21 cellular contexts compared by ENCODE assay signal in genomic region chr21:20661745-20662470, GRCh38.
DNase-seq lines count a peak whose midpoint lies in the region; TF ChIP-seq lines count a peak whose summit lies in the region.
"Had no signal": no experiment of that assay in that cellular context is flagged by ENCODE, and none has a peak within 500 bp of the region (broad histone marks: within the 10 kb centered on the region; RNA-seq: fewer than 3 reads in every experiment).

No MANE protein-coding gene starts in this region.

- H3K27me3 ChIP-seq in esophagus squamous epithelium = no peaks in the 10 kb centered on the region
- H3K27me3 ChIP-seq: left lung had no signal

- DNase-seq in ELF-1 (ENCODE audit: low read depth, low spot score) = peak; percentile 11
- DNase-seq in NCI-H187 treated with DMSO at 0.1 percent for 48 hours (lab: John Stamatoyannopoulos, UW) = peak; percentile 67
- DNase-seq in SK-N-MC (ENCODE audit: low read depth, low spot score) = peak; percentile 5
- peak; percentile 21 for DNase-seq in iPS-NIHi7 (ENCODE audit: extremely low spot score)
- DNase-seq in activated CD4-positive, CD25-positive, alpha-beta regulatory T cell (lab: John Stamatoyannopoulos, UW) = no peak
- DNase-seq in esophagus squamous epithelium (lab: John Stamatoyannopoulos, UW) = no peak
- DNase-seq in T-helper 1 cell = no peak
- no peak for DNase-seq in NCI-H226
- DNase-seq: ACHN; activated CD4-positive, alpha-beta T cell treated with anti-CD3 and anti-CD28 coated beads for 48 hours; activated CD8-positive, alpha-beta memory T cell treated with anti-CD3 and anti-CD28 coated beads, Interleukin-2, amount 50 U/mL, for 4 hours; activated effector memory CD4-positive, alpha-beta T cell treated with anti-CD3 and anti-CD28 coated beads, Interleukin-2, amount 50 U/mL, for 16 hours; dermis blood vessel endothelial cell; DMS53; foreskin melanocyte; left lung; NCI-H2227 treated with DMSO at 0.1 percent for 48 hours; occipital lobe; stimulated activated CD8-positive, alpha-beta memory T cell treated with anti-CD3 and anti-CD28 coated beads, Interleukin-4, amount 100 ng/mL, for 48 hours had no signal

- H3K27ac ChIP-seq in SK-N-MC (no peak overlapping the region), esophagus squamous epithelium (no peak overlapping the region)
- H3K27ac ChIP-seq: left lung, RWPE1 had no signal

- no peak overlapping the region for H3K9ac ChIP-seq in SK-N-MC (ENCODE audit: insufficient read length)

- no peak overlapping the region for H3K4me3 ChIP-seq in SK-N-MC
- no peak overlapping the region for H3K4me3 ChIP-seq in esophagus squamous epithelium
- H3K4me3 ChIP-seq: K562, left lung had no signal

- intact Hi-C loops in esophagus squamous epithelium (cut with DNase I) = no loop called here

- H3K4me1 ChIP-seq in esophagus squamous epithelium = no peaks in the 10 kb centered on the region
- H3K4me1 ChIP-seq: left lung had no signal

- H3K36me3 ChIP-seq in SK-N-MC (ENCODE audit: insufficient read depth, low read length) = no peaks in the 10 kb centered on the region
- no peaks in the 10 kb centered on the region for H3K36me3 ChIP-seq in esophagus squamous epithelium
- H3K36me3 ChIP-seq: left lung had no signal

- TF ChIP-seq CTCF in esophagus squamous epithelium (IDR thresholded peaks at IDR 0.05) = no peak

- TF ChIP-seq POLR2A in esophagus squamous epithelium (IDR thresholded peaks at IDR 0.05) = no peak

- H3K9me3 ChIP-seq in SK-N-MC (ENCODE audit: low read depth, low read length) (no peaks in the 10 kb centered on the region), esophagus squamous epithelium (peaks cover 0 to 4% (median 0%) of the 10 kb centered on the region in 3 donors)

Comparison
In these comparisons a context has a peak if more than half of its experiments do, and no peak if none do; other contexts are left out.
1. DNase-seq: peak in ELF-1 (single experiment), NCI-H187 treated with DMSO at 0.1 percent for 48 hours (single experiment), SK-N-MC (single experiment) and iPS-NIHi7 (single experiment); none in activated CD4-positive, CD25-positive, alpha-beta regulatory T cell (0 of 4), esophagus squamous epithelium (single experiment), T-helper 1 cell (0 of 5) and NCI-H226 (single experiment).